ENCODE assay signal across 1 cellular context in the genomic region with DNA sequence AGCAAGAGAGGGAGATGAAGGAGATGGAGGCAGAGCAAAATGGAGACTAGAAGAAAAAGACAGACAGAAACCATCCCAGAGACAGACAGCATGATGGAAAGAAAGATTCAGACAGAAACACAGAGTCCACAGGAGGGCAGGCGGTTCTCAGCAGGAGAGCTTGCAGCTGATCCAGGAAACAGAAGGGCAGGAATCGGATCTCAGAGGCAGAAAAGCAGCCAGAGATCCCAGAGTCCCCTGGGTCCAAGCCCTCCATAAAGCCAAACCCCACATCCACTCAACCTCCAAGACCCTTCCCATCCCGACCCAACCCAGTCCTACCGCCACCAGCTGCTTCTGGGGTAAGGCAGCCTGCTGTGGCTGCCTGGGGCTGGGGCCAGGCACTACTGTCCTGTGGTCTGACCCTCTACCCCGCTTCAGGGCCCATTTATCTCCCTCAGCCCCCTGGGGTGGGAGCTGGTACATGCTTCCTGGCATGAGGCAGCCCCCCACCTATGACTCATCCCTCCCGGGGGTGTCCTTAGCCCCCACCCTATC.
TF ChIP-seq lines count a peak whose summit lies in the region.

A gene with protein sequence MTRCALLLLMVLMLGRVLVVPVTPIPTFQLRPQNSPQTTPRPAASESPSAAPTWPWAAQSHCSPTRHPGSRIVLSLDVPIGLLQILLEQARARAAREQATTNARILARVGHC (minus strand): TSS at position 400 of the 537 bp plus-strand sequence. CDS start 657 bp downstream, outside the sequence.

TF ChIP-seq in A549, 52 proteins besides CTCF, POLR2A, EP300 and RAD21 (continued from another document):
- TF ChIP-seq, protein P1, sequence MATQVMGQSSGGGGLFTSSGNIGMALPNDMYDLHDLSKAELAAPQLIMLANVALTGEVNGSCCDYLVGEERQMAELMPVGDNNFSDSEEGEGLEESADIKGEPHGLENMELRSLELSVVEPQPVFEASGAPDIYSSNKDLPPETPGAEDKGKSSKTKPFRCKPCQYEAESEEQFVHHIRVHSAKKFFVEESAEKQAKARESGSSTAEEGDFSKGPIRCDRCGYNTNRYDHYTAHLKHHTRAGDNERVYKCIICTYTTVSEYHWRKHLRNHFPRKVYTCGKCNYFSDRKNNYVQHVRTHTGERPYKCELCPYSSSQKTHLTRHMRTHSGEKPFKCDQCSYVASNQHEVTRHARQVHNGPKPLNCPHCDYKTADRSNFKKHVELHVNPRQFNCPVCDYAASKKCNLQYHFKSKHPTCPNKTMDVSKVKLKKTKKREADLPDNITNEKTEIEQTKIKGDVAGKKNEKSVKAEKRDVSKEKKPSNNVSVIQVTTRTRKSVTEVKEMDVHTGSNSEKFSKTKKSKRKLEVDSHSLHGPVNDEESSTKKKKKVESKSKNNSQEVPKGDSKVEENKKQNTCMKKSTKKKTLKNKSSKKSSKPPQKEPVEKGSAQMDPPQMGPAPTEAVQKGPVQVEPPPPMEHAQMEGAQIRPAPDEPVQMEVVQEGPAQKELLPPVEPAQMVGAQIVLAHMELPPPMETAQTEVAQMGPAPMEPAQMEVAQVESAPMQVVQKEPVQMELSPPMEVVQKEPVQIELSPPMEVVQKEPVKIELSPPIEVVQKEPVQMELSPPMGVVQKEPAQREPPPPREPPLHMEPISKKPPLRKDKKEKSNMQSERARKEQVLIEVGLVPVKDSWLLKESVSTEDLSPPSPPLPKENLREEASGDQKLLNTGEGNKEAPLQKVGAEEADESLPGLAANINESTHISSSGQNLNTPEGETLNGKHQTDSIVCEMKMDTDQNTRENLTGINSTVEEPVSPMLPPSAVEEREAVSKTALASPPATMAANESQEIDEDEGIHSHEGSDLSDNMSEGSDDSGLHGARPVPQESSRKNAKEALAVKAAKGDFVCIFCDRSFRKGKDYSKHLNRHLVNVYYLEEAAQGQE (IDR thresholded peaks at IDR 0.05) = no peak
- TF ChIP-seq EHMT2 (IDR thresholded peaks at IDR 0.05; ENCODE audit: low read depth) (no peak), BHLHE40 (IDR thresholded peaks at IDR 0.05; ENCODE audit: low read depth, low read length) (no peak), HOXB5 (CRISPR knock-in tag; IDR thresholded peaks at IDR 0.05) (no peak), SREBF2 (IDR thresholded peaks at IDR 0.05) (no peak), CBX2 (IDR thresholded peaks at IDR 0.05; ENCODE audit: borderline replicate concordance, low read depth) (no peak), ZFP36 (IDR thresholded peaks at IDR 0.05; ENCODE audit: borderline replicate concordance, partially characterized antibody) (no peak), MAZ (IDR thresholded peaks at IDR 0.05; ENCODE audit: borderline replicate concordance, low read depth, low read length) (no peak), HOXB13 (CRISPR knock-in tag; IDR thresholded peaks at IDR 0.05; ENCODE audit: low read depth) (no peak), KDM1A (IDR thresholded peaks at IDR 0.05; ENCODE audit: low read depth) (no peak), ZC3H11A (IDR thresholded peaks at IDR 0.05) (no peak)
TF ChIP-seq in A549: peak in this region for 0.
